28 cellular contexts compared by ENCODE assay signal in the genomic region with DNA sequence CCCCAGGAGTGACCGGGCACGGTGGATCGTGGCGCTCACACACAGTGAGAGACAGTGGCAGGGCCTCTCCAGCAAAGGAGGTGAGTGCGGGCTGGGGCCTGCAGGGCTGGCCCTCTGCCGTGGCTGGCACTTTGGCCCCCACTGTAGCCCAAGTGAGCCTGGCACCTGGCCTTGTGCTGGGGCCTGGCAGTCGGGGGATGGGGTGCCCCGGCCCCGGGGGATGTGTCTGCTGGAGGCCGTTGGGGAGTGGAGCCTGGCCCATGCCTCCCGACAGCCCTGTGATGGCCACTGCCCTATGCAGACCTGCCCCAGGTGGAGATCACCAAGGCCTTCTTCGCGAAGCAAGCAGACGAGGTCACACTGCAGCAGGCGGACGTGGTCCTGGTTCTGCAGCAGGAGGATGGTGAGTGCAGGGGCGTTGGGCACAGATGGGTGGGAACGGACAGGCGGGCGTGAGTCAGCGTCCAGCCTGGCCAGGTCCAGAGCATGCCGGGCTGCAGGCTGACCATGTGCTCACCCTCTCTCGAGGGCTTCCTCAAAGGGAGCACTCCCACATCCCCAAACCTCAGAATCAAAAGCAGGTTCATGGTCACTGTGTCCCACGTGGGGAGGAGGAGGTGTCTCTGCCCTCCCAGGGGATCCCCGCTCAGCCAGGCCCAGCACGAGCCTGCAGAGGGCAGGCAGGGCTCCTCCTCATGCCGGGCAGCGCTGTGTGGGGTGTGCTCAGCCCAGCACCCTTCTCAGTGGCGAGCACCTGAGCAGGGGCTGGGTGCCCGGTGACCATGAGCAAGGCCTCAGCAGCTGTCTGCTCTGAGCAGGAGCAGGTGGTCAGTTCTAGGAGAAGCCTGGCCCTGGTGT. TPM values are rescaled to one million over a fixed set of nuclear protein-coding genes. Genes with fewer than 3 reads are reported as not detected.
DNase-seq lines count a peak whose midpoint lies in the region; ATAC-seq, FAIRE-seq and TF ChIP-seq lines count a peak whose summit lies in the region.
"Had no signal": no experiment of that assay in that cellular context is flagged by ENCODE, and none has a peak within 500 bp of the region (broad histone marks: within the 10 kb centered on the region; RNA-seq: fewer than 3 reads in every experiment).

No MANE protein-coding gene starts in this region.

- no peak overlapping the region for H2BK15ac ChIP-seq in mesenchymal stem cell (ENCODE audit: low read depth, poor library complexity, severe bottlenecking)
- H2BK15ac ChIP-seq in mesendoderm (replicated peaks; ENCODE audit: low read depth), result no peak overlapping the region

- no peak for TF ChIP-seq CTCF in A549 (IDR thresholded peaks at IDR 0.05)
- TF ChIP-seq CTCF in Peyer's patch (IDR thresholded peaks at IDR 0.05), result no peak
- no peak for TF ChIP-seq CTCF in endothelial cell (IDR thresholded peaks at IDR 0.05; ENCODE audit: unreplicated experiment)

- no peaks in the 10 kb centered on the region for H3K27me3 ChIP-seq in Peyer's patch
- H3K27me3 ChIP-seq in mesenchymal stem cell (ENCODE audit: control insufficient read depth in 1 of 2, insufficient read depth in 1 of 2, low read length in 2 of 2), result peaks cover 0 to 65% of the 10 kb centered on the region in 2 experiments
- H3K27me3 ChIP-seq in mesendoderm (ENCODE audit: insufficient read depth, low read length, poor library complexity), result no peaks in the 10 kb centered on the region

- H3K27ac ChIP-seq in A549 (no peak overlapping the region), Peyer's patch (peak overlapping the region in 3 of 4 donors; percentile 63 to 91 (median 88)), mesenchymal stem cell (ENCODE audit: low read length, poor library complexity, severe bottlenecking) (no peak overlapping the region), mesendoderm (ENCODE audit: low read depth, low read length) (no peak overlapping the region)
- H3K27ac ChIP-seq: PC-9 had no signal

- peaks cover 16% of the 10 kb centered on the region for H3K4me1 ChIP-seq in A549
- peaks cover 0 to 48% (median 5%) of the 10 kb centered on the region in 4 donors for H3K4me1 ChIP-seq in Peyer's patch
- H3K4me1 ChIP-seq in mesenchymal stem cell (ENCODE audit: control insufficient read depth, insufficient read depth, low read depth, low read length), result peaks cover 10% of the 10 kb centered on the region
- no peaks in the 10 kb centered on the region for H3K4me1 ChIP-seq in mesendoderm (ENCODE audit: control insufficient read depth, low read depth, low read length)
- H3K4me1 ChIP-seq: HAP-1 had no signal

- TF ChIP-seq RAD21 in A549 (conservative IDR thresholded peaks at IDR 0.05 in 1 of 2, IDR thresholded peaks at IDR 0.05 in 1 of 2), result no peak

- no peak for DNase-seq in A549 (ENCODE audit: low read depth in 1 of 2, low spot score in 1 of 2)
- no peak for DNase-seq in Peyer's patch
- DNase-seq in endothelial cell (ENCODE audit: low spot score), result no peak
- DNase-seq in mesenchymal stem cell, result no peak
- DNase-seq in immature natural killer cell, result no peak
- DNase-seq in NCI-H748 (lab: John Stamatoyannopoulos, UW; ENCODE audit: unreplicated experiment), result no peak
- no peak for DNase-seq in mesendoderm
- DNase-seq in HK-2 (ENCODE audit: unreplicated experiment), result no peak
- DNase-seq: C1 segment of cervical spinal cord; CD4-positive, alpha-beta memory T cell; COR-L47; DMS53; HFFc6; Kasumi-1; NCI-H1092 treated with DMSO at 0.1 percent for 48 hours; NCI-H1436; NCI-H187; NCI-H2081 treated with DMSO at 0.1 percent for 48 hours; NCI-H2171; NCI-H226; NCI-H510A; NCI-H748 treated with DMSO at 0.1 percent for 48 hours; PC-9; RPMI8226; SHP77 had no signal

- H3K9me3 ChIP-seq in A549 (no peaks in the 10 kb centered on the region), Peyer's patch (no peaks in the 10 kb centered on the region), mesenchymal stem cell (ENCODE audit: control insufficient read depth, low read length) (no peaks in the 10 kb centered on the region)
- H3K9me3 ChIP-seq: HAP-1 had no signal

- H3K27ac Mint-ChIP-seq in endothelial cell (ENCODE audit: unreplicated experiment) (peak overlapping the region; percentile 48), immature natural killer cell (no peak overlapping the region)
- H3K27ac Mint-ChIP-seq: CD4-positive, alpha-beta memory T cell; HFFc6 had no signal

- 93% methylated on average over 12 of the region's 30 CpGs for WGBS in A549 (ENCODE audit: missing lambda C conversion rate)
- WGBS in mesenchymal stem cell, result 90% methylated on average over 30 of the region's 30 CpGs
- no CpG with 5 or more reads among the region's 30 CpGs for WGBS in mesendoderm (ENCODE audit: extremely low coverage, insufficient coverage, low lambda C conversion rate)

- H3K14ac ChIP-seq in mesenchymal stem cell (ENCODE audit: low read length in 2 of 2), result no peak overlapping the region

- H2BK12ac ChIP-seq in mesenchymal stem cell (ENCODE audit: low read length in 2 of 2), result no peak overlapping the region

- no peak for TF ChIP-seq EP300 in A549 (IDR thresholded peaks at IDR 0.05)

- H3K4me3 ChIP-seq in A549 (no peak overlapping the region), Peyer's patch (peak overlapping the region in 1 of 4 donors; percentile 14), mesenchymal stem cell (ENCODE audit: insufficient read depth in 1 of 2, low read depth in 1 of 2, low read length in 2 of 2) (no peak overlapping the region), mesendoderm (ENCODE audit: low read length) (no peak overlapping the region)
- H3K4me3 ChIP-seq: HAP-1, PC-9 had no signal

- H2BK120ac ChIP-seq in mesenchymal stem cell (ENCODE audit: low read depth, low read length), result no peak overlapping the region
- H2BK120ac ChIP-seq in mesendoderm (ENCODE audit: low read depth, low read length), result no peak overlapping the region

- H3K27me3 Mint-ChIP-seq in endothelial cell (ENCODE audit: unreplicated experiment), result peaks cover 25% of the 10 kb centered on the region
- peaks cover 0 to 3% (median 0%) of the 10 kb centered on the region in 3 donors for H3K27me3 Mint-ChIP-seq in immature natural killer cell (ENCODE audit: low read depth in 3 of 3)
- H3K27me3 Mint-ChIP-seq: CD4-positive, alpha-beta memory T cell had no signal

- no peak for TF ChIP-seq POLR2A in A549 (IDR thresholded peaks at IDR 0.05; ENCODE audit: low read length)
- no peak for TF ChIP-seq POLR2A in Peyer's patch (IDR thresholded peaks at IDR 0.05)

- H2AFZ ChIP-seq in mesenchymal stem cell (ENCODE audit: low read depth, low read length), result peak overlapping the region; percentile 11
- H2AFZ ChIP-seq: PC-9 had no signal

- FAIRE-seq in A549 (lab: Jason Lieb, UNC), result no peak
- FAIRE-seq: GM18507 had no signal

- 0 out of 6 replicates have a peak, but pooled peaks of 1 of the 2 experiments have one; percentile 1 for ATAC-seq in A549

- H3K9ac ChIP-seq in mesenchymal stem cell (ENCODE audit: low read length), result no peak overlapping the region
- no peak overlapping the region for H3K9ac ChIP-seq in mesendoderm (ENCODE audit: low read length)

- H3K18ac ChIP-seq in mesenchymal stem cell (ENCODE audit: low read depth in 1 of 2, low read length in 2 of 2) (no peak overlapping the region), mesendoderm (ENCODE audit: low read length) (no peak overlapping the region)

- H3K4me1 Mint-ChIP-seq in endothelial cell (ENCODE audit: unreplicated experiment), result no peaks in the 10 kb centered on the region
- no peaks in the 10 kb centered on the region for H3K4me1 Mint-ChIP-seq in immature natural killer cell

- H3K23ac ChIP-seq in mesenchymal stem cell (ENCODE audit: low read length in 2 of 2) (no peak overlapping the region), mesendoderm (ENCODE audit: low read length) (no peak overlapping the region)

- CTCF ChIA-PET in A549 (lab: Yijun Ruan, JAX), result interaction anchor here (2.0 to 9.5 kb wide), 3 partner anchors 11 to 27 kb away, joined by 6 to 77 read pairs (median 9); no protein-coding TSS in a partner anchor

- H3K4ac ChIP-seq in mesenchymal stem cell (ENCODE audit: low read depth in 1 of 2, low read length in 2 of 2), result no peak overlapping the region
- H3K4ac ChIP-seq in mesendoderm (ENCODE audit: low read depth, low read length), result no peak overlapping the region

- H2AK5ac ChIP-seq in mesenchymal stem cell (ENCODE audit: low read length, severe bottlenecking) (no peak overlapping the region), mesendoderm (ENCODE audit: low read length) (no peak overlapping the region)

- POLR2A ChIA-PET in A549 (lab: Yijun Ruan, JAX), result no interaction called here

- H3K4me3 Mint-ChIP-seq in endothelial cell (ENCODE audit: unreplicated experiment), result no peak overlapping the region
- no peak overlapping the region for H3K4me3 Mint-ChIP-seq in immature natural killer cell
- H3K4me3 Mint-ChIP-seq: CD4-positive, alpha-beta memory T cell; HFFc6 had no signal

- no peak overlapping the region for H3K56ac ChIP-seq in mesendoderm (ENCODE audit: low read length)

- H3K4me2 ChIP-seq in A549 (no peak overlapping the region), mesenchymal stem cell (ENCODE audit: low read length, poor library complexity, severe bottlenecking) (no peak overlapping the region), mesendoderm (ENCODE audit: low read length) (no peak overlapping the region)
- H3K4me2 ChIP-seq: PC-9 had no signal

- no peaks in the 10 kb centered on the region for H3K79me2 ChIP-seq in mesendoderm (ENCODE audit: control insufficient read depth, insufficient read depth, low read length)

- H3K79me1 ChIP-seq in mesenchymal stem cell (replicated peaks; ENCODE audit: low read length, poor library complexity, severe bottlenecking) (no peaks in the 10 kb centered on the region), mesendoderm (ENCODE audit: low read length) (no peaks in the 10 kb centered on the region)

- H3K36me3 ChIP-seq in Peyer's patch (peaks cover 0 to 14% (median 0%) of the 10 kb centered on the region in 3 donors), mesenchymal stem cell (ENCODE audit: control insufficient read depth in 1 of 2, insufficient read depth in 2 of 2, low read depth in 1 of 2, low read length in 2 of 2) (no peaks in the 10 kb centered on the region), mesendoderm (ENCODE audit: control insufficient read depth, insufficient read depth, low read length) (no peaks in the 10 kb centered on the region)
- H3K36me3 ChIP-seq: HAP-1 had no signal

- H3K9me3 Mint-ChIP-seq in endothelial cell (ENCODE audit: unreplicated experiment) (no peaks in the 10 kb centered on the region), immature natural killer cell (no peaks in the 10 kb centered on the region)
- H3K9me3 Mint-ChIP-seq: CD4-positive, alpha-beta memory T cell; HFFc6 had no signal

- H4K5ac ChIP-seq in mesendoderm (ENCODE audit: low read length), result no peak overlapping the region

- H2BK5ac ChIP-seq in mesenchymal stem cell (ENCODE audit: low read depth, low read length, poor library complexity, severe bottlenecking), result no peak overlapping the region
- no peak overlapping the region for H2BK5ac ChIP-seq in mesendoderm (ENCODE audit: low read length)

- no peak overlapping the region for H4K91ac ChIP-seq in mesenchymal stem cell (ENCODE audit: low read length)

- H3K36me3 Mint-ChIP-seq in endothelial cell (ENCODE audit: low read depth, unreplicated experiment) (peaks cover 3% of the 10 kb centered on the region), immature natural killer cell (no peaks in the 10 kb centered on the region)
- H3K36me3 Mint-ChIP-seq: CD4-positive, alpha-beta memory T cell had no signal

- H4K8ac ChIP-seq in mesenchymal stem cell (ENCODE audit: low read length) (no peak overlapping the region), mesendoderm (ENCODE audit: low read depth, low read length) (no peak overlapping the region)

RNA-seq across cellular contexts. Expression of gene ARHGEF16, which starts 25.3 kb away (rescaled TPM):
- polyA plus RNA-seq in A549 (2011; rRNA removed), result 1.4 and 1.7 TPM in 2 replicates
- polyA plus RNA-seq in A549 (2012; cell fraction: cytosol; rRNA removed), result 4.0 and 4.1 TPM in 2 replicates
- 9.6 and 11.9 TPM in 2 replicates for polyA plus RNA-seq in A549 (2012; cell fraction: nucleus; rRNA removed)
- polyA plus RNA-seq in A549 (2017; fragmentation: RNase III; extraction: RNeasy Plus Mini Kit Qiagen cat#74134 plus additional on column Dnase treatment), result 2.7 to 3.2 TPM (median 3.0 TPM) in 3 replicates
- 2.9 and 6.0 TPM in 2 replicates for polyA minus RNA-seq in A549 (2011; rRNA and poly(A)+ RNA removed)
- 100 to 1,000 TPM in 3 of 4 donors, 10 to 100 TPM in 1; 43.7 to 225 (median 182) TPM for total RNA-seq in Peyer's patch
- 1.7 TPM for total RNA-seq in endothelial cell (ENCODE audit: unreplicated experiment)
- polyA plus RNA-seq in mesenchymal stem cell (2013, experiment 1 of 2), result 0.73 TPM
- 0.49 TPM for polyA plus RNA-seq in mesenchymal stem cell (2013, experiment 2 of 2)
- not detected for polyA plus RNA-seq in immature natural killer cell
- 8.4 TPM for polyA plus RNA-seq in mesendoderm (2013, experiment 1 of 2)
- polyA plus RNA-seq in mesendoderm (2013, experiment 2 of 2), result 8.1 TPM
- polyA plus RNA-seq: AG04450 had no signal

Comparison
In these comparisons a context has a peak if more than half of its experiments do, and no peak if none do; other contexts are left out.
1. H3K27ac ChIP-seq: peak in Peyer's patch (3 of 4); none in A549 (0 of 2), mesenchymal stem cell (single experiment) and mesendoderm (single experiment).
2. RNA of gene ARHGEF16, which starts 25.3 kb away (total RNA-seq): 43.7 to 225 TPM in Peyer's patch; 1.7 TPM in endothelial cell (single experiment); every median in the first group is over 10 times any median in the second.